ENCODE assay signal across 28 cellular contexts in the genomic region with DNA sequence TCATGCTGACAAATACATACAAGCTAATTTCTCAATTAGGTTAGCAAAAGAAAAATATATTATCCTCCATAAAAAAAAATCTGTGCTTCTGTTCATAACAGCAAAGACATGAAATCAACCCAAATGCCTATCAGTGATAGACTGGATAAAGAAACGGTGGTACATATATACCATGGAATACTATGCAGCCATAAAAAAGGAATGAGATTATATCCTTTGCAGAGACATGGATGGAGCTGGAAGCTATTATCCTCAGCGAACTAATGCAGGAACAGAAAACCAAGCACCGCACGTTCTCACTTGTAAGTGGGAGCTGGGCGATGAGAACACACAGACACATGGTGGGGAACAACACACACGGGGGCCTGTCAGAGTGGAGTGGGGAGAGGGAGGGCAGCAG.
"Had no signal": no experiment of that assay in that cellular context is flagged by ENCODE, and none has a peak within 500 bp of the region (broad histone marks: within the 10 kb centered on the region; RNA-seq: fewer than 3 reads in every experiment).

No MANE protein-coding gene starts in this region.

- H3K27ac ChIP-seq: colonic mucosa, epithelial cell of prostate, esophagus squamous epithelium, gastrocnemius medialis, heart right ventricle, left lung, lower lobe of right lung had no signal

- H3K4me1 ChIP-seq: colonic mucosa, gastrocnemius medialis, heart right ventricle, left lung, lower lobe of right lung had no signal

- H3K9me3 ChIP-seq: colonic mucosa, esophagus squamous epithelium, gastrocnemius medialis, lower lobe of right lung, mucosa of descending colon had no signal

- H3K27ac Mint-ChIP-seq: dendritic cell treated with granulocyte-macrophage colony-stimulating factor and Interleukin-4, amounts not matched to agents 40 ng/mL and 50 ng/mL, for 4 days; effector memory CD8-positive, alpha-beta T cell; endodermal cell; mesothelial cell of epicardium; naive B cell had no signal

- H3K4me1 Mint-ChIP-seq: mesothelial cell of epicardium, naive B cell had no signal

- H3K36me3 Mint-ChIP-seq: mesothelial cell of epicardium, naive B cell had no signal

- FAIRE-seq: endometrium, islet of Langerhans, keratinocyte had no signal

- ATAC-seq: effector memory CD8-positive, alpha-beta T cell; esophagus mucosa; gastrocnemius medialis; heart right ventricle; left cardiac atrium; left lung; left ventricle myocardium superior; lower lobe of right lung; mucosa of descending colon had no signal

- H3K27me3 Mint-ChIP-seq: dendritic cell treated with granulocyte-macrophage colony-stimulating factor and Interleukin-4, amounts not matched to agents 40 ng/mL and 50 ng/mL, for 4 days; effector memory CD8-positive, alpha-beta T cell; naive B cell had no signal

- H3K4me3 ChIP-seq: colonic mucosa, esophagus squamous epithelium, gastrocnemius medialis, heart right ventricle, left lung, lower lobe of right lung, mucosa of descending colon had no signal

- H3K36me3 ChIP-seq: colonic mucosa, esophagus squamous epithelium, gastrocnemius medialis, heart right ventricle, left lung, lower lobe of right lung had no signal

- DNase-seq: colonic mucosa; cortex of kidney; effector CD8-positive, alpha-beta T cell; effector memory CD8-positive, alpha-beta T cell; endodermal cell; erythroblast; esophagus squamous epithelium; foreskin fibroblast; foreskin melanocyte; gastrocnemius medialis; glutamatergic neuron; head of caudate nucleus; heart right ventricle; hippocampal formation; left cardiac atrium; left lung; left ventricle myocardium superior; lower lobe of right lung; mesenchymal stem cell; mucosa of descending colon; naive B cell had no signal

- H3K27me3 ChIP-seq: colonic mucosa, esophagus squamous epithelium, gastrocnemius medialis, heart right ventricle, left lung had no signal

- H3K4me3 Mint-ChIP-seq: dendritic cell treated with granulocyte-macrophage colony-stimulating factor and Interleukin-4, amounts not matched to agents 40 ng/mL and 50 ng/mL, for 4 days; effector memory CD8-positive, alpha-beta T cell; endodermal cell; mesothelial cell of epicardium; naive B cell had no signal
